22 cellular contexts compared by ENCODE assay signal in genomic region chr13:109949395-109949794, GRCh38.
"Had no signal": no experiment of that assay in that cellular context is flagged by ENCODE, and none has a peak within 500 bp of the region (broad histone marks: within the 10 kb centered on the region; RNA-seq: fewer than 3 reads in every experiment).

No MANE protein-coding gene starts in this region.

- ATAC-seq: activated T-cell treated with anti-CD3 and anti-CD28 coated beads, Interleukin-2, amount 50 U/mL, for 4 hours; effector memory CD8-positive, alpha-beta T cell; foreskin keratinocyte; left lung; natural killer cell; WTC11 had no signal

- H3K9me3 ChIP-seq: adrenal gland, ascending aorta, colonic mucosa, left lung, sigmoid colon, testis, vagina had no signal

- H3K36me3 ChIP-seq: adrenal gland, ascending aorta, breast epithelium, colonic mucosa, left lung, sigmoid colon, vagina had no signal

- H3K4me1 ChIP-seq: adrenal gland, ascending aorta, breast epithelium, colonic mucosa, left lung, sigmoid colon, testis, vagina had no signal

- H3K27ac ChIP-seq: adrenal gland, ascending aorta, breast epithelium, colonic mucosa, dorsolateral prefrontal cortex, foreskin keratinocyte, left lung, sigmoid colon, testis, vagina had no signal

- H3K27me3 ChIP-seq: adrenal gland, ascending aorta, breast epithelium, colonic mucosa, dorsolateral prefrontal cortex, foreskin keratinocyte, left lung, sigmoid colon, testis, vagina had no signal

- DNase-seq: activated CD4-positive, alpha-beta T cell treated with anti-CD3 and anti-CD28 coated beads, Interleukin-2, amount 50 U/mL, for 4 hours; activated CD8-positive, alpha-beta memory T cell treated with anti-CD3 and anti-CD28 coated beads, Interleukin-2, amount 50 U/mL, for 48 hours; activated naive CD4-positive, alpha-beta T cell; activated T-cell treated with anti-CD3 and anti-CD28 coated beads, Interleukin-2, amount 50 U/mL, for 4 hours; adrenal gland; colonic mucosa; dorsolateral prefrontal cortex; effector memory CD8-positive, alpha-beta T cell; foreskin keratinocyte; left lung; natural killer cell; retina; sigmoid colon; stimulated activated CD4-positive, alpha-beta T cell treated with anti-CD3 and anti-CD28 coated beads, Interleukin-4, amount 100 ng/mL, for 1 hour; stimulated activated naive CD4-positive, alpha-beta T cell; T-helper 9 cell; testis had no signal

- H3K4me3 ChIP-seq: adrenal gland, ascending aorta, breast epithelium, colonic mucosa, dorsolateral prefrontal cortex, left lung, lung, sigmoid colon, testis, vagina had no signal
